Comparison of ENCODE assay signal across 23 cellular contexts in genomic region chr20:15854871-15855270, GRCh38.
"Had no signal": no experiment of that assay in that cellular context is flagged by ENCODE, and none has a peak within 500 bp of the region (broad histone marks: within the 10 kb centered on the region; RNA-seq: fewer than 3 reads in every experiment).

No MANE protein-coding gene starts in this region.

- H3K9me3 ChIP-seq: neutrophil, pancreas, psoas muscle, upper lobe of left lung had no signal

- H3K27me3 ChIP-seq: cardiac muscle cell, neutrophil, pancreas, right atrium auricular region, upper lobe of left lung had no signal

- DNase-seq: activated CD4-positive, alpha-beta T cell treated with anti-CD3 and anti-CD28 coated beads, Interleukin-2, amount 10 ng/mL, durations not matched to agents 7 days and 5 days; activated CD8-positive, alpha-beta memory T cell treated with anti-CD3 and anti-CD28 coated beads, Interleukin-2, amount 10 ng/mL, durations not matched to agents 7 days and 5 days; activated CD8-positive, alpha-beta T cell treated with anti-CD3 and anti-CD28 coated beads for 36 hours; activated effector memory CD4-positive, alpha-beta T cell treated with anti-CD3 and anti-CD28 coated beads, Interleukin-2, amount 50 U/mL, for 16 hours; activated naive CD4-positive, alpha-beta T cell treated with anti-CD3 and anti-CD28 coated beads, Interleukin-2, amount 10 ng/mL, durations not matched to agents 7 days and 5 days; activated T-cell treated with anti-CD3 and anti-CD28 coated beads for 4 hours; amygdala; effector CD4-positive, alpha-beta T cell; erythroblast; foreskin keratinocyte; pancreas; psoas muscle; stimulated activated CD4-positive, alpha-beta T cell treated with anti-CD3 and anti-CD28 coated beads, Interleukin-4, amount 100 ng/mL, for 24 hours; stimulated activated naive CD8-positive, alpha-beta T cell treated with anti-CD3 and anti-CD28 coated beads, Interleukin-15, Interleukin-2, amounts not matched to agents 100 U/mL and 50 U/mL, for 24 hours; T-helper 17 cell; upper lobe of left lung had no signal

- H3K27me3 Mint-ChIP-seq: activated CD4-positive, alpha-beta T cell treated with anti-CD3 and anti-CD28 coated beads, Interleukin-2, amount 10 ng/mL, durations not matched to agents 7 days and 5 days; activated CD8-positive, alpha-beta memory T cell treated with anti-CD3 and anti-CD28 coated beads, Interleukin-2, amount 10 ng/mL, durations not matched to agents 7 days and 5 days; activated CD8-positive, alpha-beta T cell treated with anti-CD3 and anti-CD28 coated beads for 36 hours; activated naive CD4-positive, alpha-beta T cell treated with anti-CD3 and anti-CD28 coated beads, Interleukin-2, amount 10 ng/mL, durations not matched to agents 7 days and 5 days; dendritic cell treated with granulocyte-macrophage colony-stimulating factor and Interleukin-4, amounts not matched to agents 40 ng/mL and 50 ng/mL, for 4 days; T-helper 17 cell had no signal

- H3K9me3 Mint-ChIP-seq: activated CD4-positive, alpha-beta T cell treated with anti-CD3 and anti-CD28 coated beads, Interleukin-2, amount 10 ng/mL, durations not matched to agents 7 days and 5 days; dendritic cell treated with granulocyte-macrophage colony-stimulating factor and Interleukin-4, amounts not matched to agents 40 ng/mL and 50 ng/mL, for 4 days had no signal

- H3K4me3 Mint-ChIP-seq: activated CD4-positive, alpha-beta T cell treated with anti-CD3 and anti-CD28 coated beads, Interleukin-2, amount 10 ng/mL, durations not matched to agents 7 days and 5 days; activated CD8-positive, alpha-beta memory T cell treated with anti-CD3 and anti-CD28 coated beads, Interleukin-2, amount 10 ng/mL, durations not matched to agents 7 days and 5 days; activated CD8-positive, alpha-beta T cell treated with anti-CD3 and anti-CD28 coated beads for 36 hours; activated naive CD4-positive, alpha-beta T cell treated with anti-CD3 and anti-CD28 coated beads, Interleukin-2, amount 10 ng/mL, durations not matched to agents 7 days and 5 days; dendritic cell treated with granulocyte-macrophage colony-stimulating factor and Interleukin-4, amounts not matched to agents 40 ng/mL and 50 ng/mL, for 4 days; mesothelial cell of epicardium; natural killer cell treated with Interleukin-12 subunit alpha and Interleukin-12 subunit beta and Interleukin-15 and Interleukin-18, amount 100 ng/mL, for 72 hours; T-helper 17 cell had no signal

- H3K4me3 ChIP-seq: cardiac muscle cell, pancreas, psoas muscle, right atrium auricular region, upper lobe of left lung had no signal

- H3K4me1 Mint-ChIP-seq: activated CD4-positive, alpha-beta T cell treated with anti-CD3 and anti-CD28 coated beads, Interleukin-2, amount 10 ng/mL, durations not matched to agents 7 days and 5 days; activated CD8-positive, alpha-beta memory T cell treated with anti-CD3 and anti-CD28 coated beads, Interleukin-2, amount 10 ng/mL, durations not matched to agents 7 days and 5 days; activated naive CD4-positive, alpha-beta T cell treated with anti-CD3 and anti-CD28 coated beads, Interleukin-2, amount 10 ng/mL, durations not matched to agents 7 days and 5 days; T-helper 17 cell had no signal

- H3K4me1 ChIP-seq: foreskin keratinocyte, pancreas, psoas muscle, right atrium auricular region, upper lobe of left lung had no signal

- H3K36me3 ChIP-seq: cardiac muscle cell, neutrophil, pancreas, right atrium auricular region, upper lobe of left lung had no signal

- ATAC-seq: activated CD8-positive, alpha-beta memory T cell treated with anti-CD3 and anti-CD28 coated beads, Interleukin-2, amount 10 ng/mL, durations not matched to agents 7 days and 5 days; activated CD8-positive, alpha-beta T cell treated with anti-CD3 and anti-CD28 coated beads for 36 hours; foreskin keratinocyte; left lobe of liver; natural killer cell treated with Interleukin-12 subunit alpha and Interleukin-12 subunit beta and Interleukin-15 and Interleukin-18, amount 100 ng/mL, for 72 hours; psoas muscle; stimulated activated naive CD8-positive, alpha-beta T cell treated with anti-CD3 and anti-CD28 coated beads, Interleukin-15, Interleukin-2, amounts not matched to agents 100 U/mL and 50 U/mL, for 24 hours; T-helper 17 cell had no signal

- H3K27ac Mint-ChIP-seq: activated CD4-positive, alpha-beta T cell treated with anti-CD3 and anti-CD28 coated beads, Interleukin-2, amount 10 ng/mL, durations not matched to agents 7 days and 5 days; activated CD8-positive, alpha-beta memory T cell treated with anti-CD3 and anti-CD28 coated beads, Interleukin-2, amount 10 ng/mL, durations not matched to agents 7 days and 5 days; activated CD8-positive, alpha-beta T cell treated with anti-CD3 and anti-CD28 coated beads for 36 hours; activated naive CD4-positive, alpha-beta T cell treated with anti-CD3 and anti-CD28 coated beads, Interleukin-2, amount 10 ng/mL, durations not matched to agents 7 days and 5 days; dendritic cell treated with granulocyte-macrophage colony-stimulating factor and Interleukin-4, amounts not matched to agents 40 ng/mL and 50 ng/mL, for 4 days; mesothelial cell of epicardium; natural killer cell treated with Interleukin-12 subunit alpha and Interleukin-12 subunit beta and Interleukin-15 and Interleukin-18, amount 100 ng/mL, for 72 hours; T-helper 17 cell had no signal

- H3K36me3 Mint-ChIP-seq: activated CD8-positive, alpha-beta memory T cell treated with anti-CD3 and anti-CD28 coated beads, Interleukin-2, amount 10 ng/mL, durations not matched to agents 7 days and 5 days; activated naive CD4-positive, alpha-beta T cell treated with anti-CD3 and anti-CD28 coated beads, Interleukin-2, amount 10 ng/mL, durations not matched to agents 7 days and 5 days; mesothelial cell of epicardium; natural killer cell treated with Interleukin-12 subunit alpha and Interleukin-12 subunit beta and Interleukin-15 and Interleukin-18, amount 100 ng/mL, for 72 hours had no signal

- H3K27ac ChIP-seq: cardiac muscle cell, foreskin keratinocyte, neutrophil, pancreas, psoas muscle, right atrium auricular region, upper lobe of left lung had no signal
